Comparison of ENCODE assay signal across 20 cellular contexts in genomic region chr6:11427091-11427739, GRCh38.
DNase-seq lines count a peak whose midpoint lies in the region; ATAC-seq, FAIRE-seq and TF ChIP-seq lines count a peak whose summit lies in the region.
"Had no signal": no experiment of that assay in that cellular context is flagged by ENCODE, and none has a peak within 500 bp of the region (broad histone marks: within the 10 kb centered on the region; RNA-seq: fewer than 3 reads in every experiment).

No MANE protein-coding gene starts in this region.

- FAIRE-seq in endothelial cell of umbilical vein (lab: Jason Lieb, UNC): no peak

- POLR2A ChIA-PET in endothelial cell of umbilical vein (lab: Charles Lee): no interaction called here
- POLR2A ChIA-PET in HEK293T (lab: Yijun Ruan, JAX): no interaction called here

- no TSS peak for BruUV-seq in endothelial cell of umbilical vein (replicated peaks; lab: Mats Ljungman, UMichigan)

- no peaks in the 10 kb centered on the region for H3K9me3 ChIP-seq in left ventricle myocardium inferior (replicated peaks)
- H3K9me3 ChIP-seq in endothelial cell of umbilical vein (replicated peaks; ENCODE audit: control insufficient read depth, insufficient read depth, low read length): no peaks in the 10 kb centered on the region
- no peaks in the 10 kb centered on the region for H3K9me3 ChIP-seq in osteoblast (ENCODE audit: low read depth, low read length)
- H3K9me3 ChIP-seq: esophagus squamous epithelium, mucosa of descending colon had no signal

- H3K9ac ChIP-seq in endothelial cell of umbilical vein (replicated peaks; ENCODE audit: extremely low read depth, insufficient read depth, low read length): no peak overlapping the region
- H3K9ac ChIP-seq: KMS-11 had no signal

- no peak overlapping the region for H3K4me3 ChIP-seq in left ventricle myocardium inferior
- H3K4me3 ChIP-seq in endothelial cell of umbilical vein (replicated peaks in 1 of 3; ENCODE audit: insufficient read depth in 1 of 3, low read depth in 1 of 3, low read length in 3 of 3): no peak overlapping the region
- H3K4me3 ChIP-seq in osteoblast (ENCODE audit: insufficient read depth, low read length): no peak overlapping the region
- H3K4me3 ChIP-seq: cardiac muscle cell, dorsolateral prefrontal cortex, esophagus squamous epithelium, GM23338, mucosa of descending colon had no signal

- dilution Hi-C loops in endothelial cell of umbilical vein (cut with MboI; ENCODE audit: extremely low pct_ligation_motif_present, low sequenced_read_pairs): no loop called here

- intact Hi-C loops in left ventricle myocardium inferior (cut with micrococcal nuclease) (no loop called here), left cardiac atrium (cut with DNase I) (no loop called here), endothelial cell of umbilical vein (cut with micrococcal nuclease) (loop anchor here (5.0 kb wide), 2 partner anchors 60 to 70 kb away; no protein-coding TSS in a partner anchor)

- DNase-seq in left ventricle myocardium inferior (no peak), left cardiac atrium (no peak), endothelial cell of umbilical vein (ENCODE audit: low read depth, low spot score) (no peak), osteoblast (ENCODE audit: insufficient read length, low spot score, missing footprints) (no peak), NCI-H2227 treated with DMSO at 0.1 percent for 48 hours (lab: John Stamatoyannopoulos, UW) (no peak), HEK293T (ENCODE audit: extremely low spot score) (no peak), endothelial cell (ENCODE audit: low spot score) (no peak)
- no peak for DNase-seq in stimulated activated naive CD8-positive, alpha-beta T cell treated with anti-CD3 and anti-CD28 coated beads, Interleukin-15, amount 100 ng/mL, for 72 hours
- DNase-seq: dorsolateral prefrontal cortex, esophagus squamous epithelium, GDM1, mucosa of descending colon, NCI-H1105 treated with DMSO at 0.1 percent for 48 hours, NCI-H345 had no signal

- peak overlapping the region in 1 of 2 donors; percentile 0 for H3K27ac Mint-ChIP-seq in stimulated activated naive CD8-positive, alpha-beta T cell treated with anti-CD3 and anti-CD28 coated beads, Interleukin-15, amount 100 ng/mL, for 72 hours
- no peak overlapping the region for H3K27ac Mint-ChIP-seq in endothelial cell (ENCODE audit: unreplicated experiment)
- H3K27ac Mint-ChIP-seq: activated naive CD4-positive, alpha-beta T cell treated with anti-CD3 and anti-CD28 coated beads, Interleukin-2, amount 50 U/mL, for 24 hours; GM23338 had no signal

- peak overlapping the region; percentile 77 for H3K27ac ChIP-seq in left ventricle myocardium inferior (replicated peaks)
- H3K27ac ChIP-seq in endothelial cell of umbilical vein (ENCODE audit: insufficient read depth, low read depth, low read length): peak overlapping the region; percentile 79
- no peak overlapping the region for H3K27ac ChIP-seq in osteoblast (ENCODE audit: low read depth, low read length)
- H3K27ac ChIP-seq: cardiac muscle cell, KMS-11 had no signal

- H3K27me3 Mint-ChIP-seq in stimulated activated naive CD8-positive, alpha-beta T cell treated with anti-CD3 and anti-CD28 coated beads, Interleukin-15, amount 100 ng/mL, for 72 hours: peaks cover 7% of the 10 kb centered on the region
- H3K27me3 Mint-ChIP-seq in endothelial cell (ENCODE audit: unreplicated experiment): peaks cover 2% of the 10 kb centered on the region
- H3K27me3 Mint-ChIP-seq: activated naive CD4-positive, alpha-beta T cell treated with anti-CD3 and anti-CD28 coated beads, Interleukin-2, amount 50 U/mL, for 24 hours; stimulated activated memory B cell treated with anti-CD40 and anti-IgM and Interleukin-4, amounts not matched to agents 10 μg/mL and 1 μg/mL and 100 μg/mL, for 72 hours had no signal

- H3K4me3 Mint-ChIP-seq in stimulated activated naive CD8-positive, alpha-beta T cell treated with anti-CD3 and anti-CD28 coated beads, Interleukin-15, amount 100 ng/mL, for 72 hours: no peak overlapping the region
- no peak overlapping the region for H3K4me3 Mint-ChIP-seq in endothelial cell (ENCODE audit: unreplicated experiment)
- H3K4me3 Mint-ChIP-seq: activated naive CD4-positive, alpha-beta T cell treated with anti-CD3 and anti-CD28 coated beads, Interleukin-2, amount 50 U/mL, for 24 hours; GM23338; stimulated activated memory B cell treated with anti-CD40 and anti-IgM and Interleukin-4, amounts not matched to agents 10 μg/mL and 1 μg/mL and 100 μg/mL, for 72 hours had no signal

- no peaks in the 10 kb centered on the region for H3K36me3 Mint-ChIP-seq in endothelial cell (ENCODE audit: low read depth, unreplicated experiment)
- H3K36me3 Mint-ChIP-seq: activated naive CD4-positive, alpha-beta T cell treated with anti-CD3 and anti-CD28 coated beads, Interleukin-2, amount 50 U/mL, for 24 hours; stimulated activated memory B cell treated with anti-CD40 and anti-IgM and Interleukin-4, amounts not matched to agents 10 μg/mL and 1 μg/mL and 100 μg/mL, for 72 hours had no signal

- H3K27me3 ChIP-seq in left ventricle myocardium inferior (ENCODE audit: low read depth) (no peaks in the 10 kb centered on the region), endothelial cell of umbilical vein (ENCODE audit: control insufficient read depth in 2 of 2, insufficient read depth in 2 of 2, low read length in 2 of 2) (no peaks in the 10 kb centered on the region), osteoblast (ENCODE audit: insufficient read depth, low read length) (no peaks in the 10 kb centered on the region)
- H3K27me3 ChIP-seq: cardiac muscle cell, dorsolateral prefrontal cortex, esophagus squamous epithelium had no signal

- peaks cover 48% of the 10 kb centered on the region for H3K4me1 Mint-ChIP-seq in stimulated activated naive CD8-positive, alpha-beta T cell treated with anti-CD3 and anti-CD28 coated beads, Interleukin-15, amount 100 ng/mL, for 72 hours
- H3K4me1 Mint-ChIP-seq in endothelial cell (ENCODE audit: unreplicated experiment): peaks cover 44% of the 10 kb centered on the region

- H3K9me3 Mint-ChIP-seq in stimulated activated naive CD8-positive, alpha-beta T cell treated with anti-CD3 and anti-CD28 coated beads, Interleukin-15, amount 100 ng/mL, for 72 hours: no peaks in the 10 kb centered on the region
- H3K9me3 Mint-ChIP-seq in endothelial cell (ENCODE audit: unreplicated experiment): no peaks in the 10 kb centered on the region
- H3K9me3 Mint-ChIP-seq: activated naive CD4-positive, alpha-beta T cell treated with anti-CD3 and anti-CD28 coated beads, Interleukin-2, amount 50 U/mL, for 24 hours; GM23338; stimulated activated memory B cell treated with anti-CD40 and anti-IgM and Interleukin-4, amounts not matched to agents 10 μg/mL and 1 μg/mL and 100 μg/mL, for 72 hours had no signal

- no peak overlapping the region for H3K4me2 ChIP-seq in endothelial cell of umbilical vein (ENCODE audit: insufficient read depth, low read length)
- H3K4me2 ChIP-seq in osteoblast (ENCODE audit: insufficient read depth, low read length): peak overlapping the region; percentile 19
- H3K4me2 ChIP-seq: GM23338, KMS-11 had no signal

- CTCF ChIA-PET in endothelial cell of umbilical vein (lab: Charles Lee): interaction anchor here (1.0 to 1.4 kb wide), 2 partner anchors 20 to 109 kb away, joined by 3 read pairs; no protein-coding TSS in a partner anchor
- CTCF ChIA-PET in HEK293T (lab: Yijun Ruan, JAX): no interaction called here

- H2AFZ ChIP-seq in endothelial cell of umbilical vein (ENCODE audit: low read depth, low read length): no peak overlapping the region
- H2AFZ ChIP-seq in osteoblast (ENCODE audit: low read length): no peak overlapping the region

- H3K79me2 ChIP-seq in endothelial cell of umbilical vein (ENCODE audit: control insufficient read depth, insufficient read depth, low read length) (no peaks in the 10 kb centered on the region), osteoblast (ENCODE audit: insufficient read depth, low read length) (no peaks in the 10 kb centered on the region)

- no peaks in the 10 kb centered on the region for H3K9me1 ChIP-seq in endothelial cell of umbilical vein (replicated peaks; ENCODE audit: control insufficient read depth, extremely low read depth, insufficient read depth, low read length)

- ATAC-seq in left cardiac atrium: no peak
- no peak for ATAC-seq in stimulated activated naive CD8-positive, alpha-beta T cell treated with anti-CD3 and anti-CD28 coated beads, Interleukin-15, amount 100 ng/mL, for 72 hours
- ATAC-seq: activated CD4-positive, CD25-positive, alpha-beta regulatory T cell treated with anti-CD3 and anti-CD28 coated beads, Interleukin-2, amount 50 U/mL, for 24 hours; GM23338; stimulated activated memory B cell treated with anti-CD40 and anti-IgM and Interleukin-4, amounts not matched to agents 10 μg/mL and 1 μg/mL and 100 μg/mL, for 72 hours had no signal

- TF ChIP-seq CTCF in left ventricle myocardium inferior (IDR thresholded peaks at IDR 0.05; ENCODE audit: borderline replicate concordance) (no peak), endothelial cell of umbilical vein (IDR thresholded peaks at IDR 0.05; ENCODE audit: extremely low read depth in 1 of 2, insufficient read depth in 1 of 2, low read depth in 1 of 2, low read length in 2 of 2) (no peak), osteoblast (IDR thresholded peaks at IDR 0.05; ENCODE audit: extremely low read depth, low read depth, low read length) (no peak), endothelial cell (IDR thresholded peaks at IDR 0.05; ENCODE audit: unreplicated experiment) (no peak)

- H3K4me1 ChIP-seq in left ventricle myocardium inferior: peaks cover 60% of the 10 kb centered on the region
- peaks cover 64% of the 10 kb centered on the region for H3K4me1 ChIP-seq in endothelial cell of umbilical vein (ENCODE audit: control insufficient read depth, extremely low read depth, insufficient read depth, low read length)
- H3K4me1 ChIP-seq in osteoblast (ENCODE audit: insufficient read depth, low read length): peaks cover 60% of the 10 kb centered on the region

- TF ChIP-seq POLR2A in endothelial cell of umbilical vein (IDR thresholded peaks at IDR 0.05; ENCODE audit: low read depth, low read length): no peak

- H3K36me3 ChIP-seq in left ventricle myocardium inferior: no peaks in the 10 kb centered on the region
- no peaks in the 10 kb centered on the region for H3K36me3 ChIP-seq in endothelial cell of umbilical vein (ENCODE audit: control insufficient read depth in 2 of 2, extremely low read depth in 1 of 2, insufficient read depth in 2 of 2, low read length in 2 of 2)
- no peaks in the 10 kb centered on the region for H3K36me3 ChIP-seq in osteoblast (ENCODE audit: insufficient read depth, low read length)
- H3K36me3 ChIP-seq: cardiac muscle cell, esophagus squamous epithelium had no signal

- H4K20me1 ChIP-seq in endothelial cell of umbilical vein (replicated peaks; ENCODE audit: control insufficient read depth, extremely low read depth, insufficient read depth, low read length): no peaks in the 10 kb centered on the region
- H4K20me1 ChIP-seq in osteoblast (ENCODE audit: insufficient read depth, low read length): no peaks in the 10 kb centered on the region

TF ChIP-seq in endothelial cell of umbilical vein, 7 proteins besides CTCF, POLR2A, EP300 and RAD21 (continues in another document):
- TF ChIP-seq GATA2 (IDR thresholded peaks at IDR 0.05; ENCODE audit: insufficient read depth, insufficient read length, low read depth, low read length): no peak

TF ChIP-seq in HEK293T, 16 proteins besides CTCF, POLR2A, EP300 and RAD21 (continues in another document):
- TF ChIP-seq LEF1 (IDR thresholded peaks at IDR 0.05; ENCODE audit: borderline replicate concordance): no peak
- TF ChIP-seq BHLHE40 (IDR thresholded peaks at IDR 0.05; ENCODE audit: borderline replicate concordance): no peak
